In the genomic region with DNA sequence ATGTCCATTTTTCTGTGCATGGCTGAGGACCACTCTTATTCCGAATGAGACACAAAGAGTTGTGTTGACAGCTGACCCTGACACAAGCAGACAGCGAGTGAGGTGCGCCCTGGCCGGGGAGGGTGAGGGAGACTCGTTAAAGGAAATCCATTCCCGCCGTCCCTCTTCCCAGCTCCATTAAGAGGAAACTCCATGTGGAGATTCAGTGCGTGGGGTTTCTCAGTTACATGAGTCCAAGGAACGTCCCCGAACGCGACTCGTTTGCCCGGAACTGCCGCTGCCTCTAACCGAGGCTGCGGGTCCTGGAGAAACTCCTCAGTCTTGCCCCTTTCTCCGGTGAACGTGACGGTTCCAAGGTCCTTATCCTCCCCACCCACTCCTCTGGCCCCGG, we compare ENCODE assay signal across 8 cellular contexts. TPM values are rescaled to one million over a fixed set of nuclear protein-coding genes. Genes with fewer than 3 reads are reported as not detected.
DNase-seq lines count a peak whose midpoint lies in the region; ATAC-seq and TF ChIP-seq lines count a peak whose summit lies in the region.

No MANE protein-coding gene starts in this region.

- DNase-seq in activated T-cell treated with anti-CD3 and anti-CD28 coated beads, Interleukin-2, amount 50 U/mL, for 48 hours, result peak; percentile 18 to 19
- no peak for DNase-seq in activated T-cell treated with anti-CD3 and anti-CD28 coated beads for 4 hours
- peak in 1 of 2 donors; percentile 28 for DNase-seq in cardiac fibroblast (ENCODE audit: low read depth in 2 of 2)
- DNase-seq in lower lobe of right lung, result no peak
- DNase-seq in amniotic stem cell (lab: John Stamatoyannopoulos, UW), result no peak
- no peak for DNase-seq in activated CD4-positive, CD25-positive, alpha-beta regulatory T cell treated with anti-CD3 and anti-CD28 coated beads, Interleukin-2, amount 50 U/mL, for 72 hours

- H3K4me1 ChIP-seq in lower lobe of right lung (peaks cover 22% of the 10 kb centered on the region), urinary bladder (ENCODE audit: insufficient read depth) (peaks cover 2% of the 10 kb centered on the region)

- H3K36me3 ChIP-seq in lower lobe of right lung (no peaks in the 10 kb centered on the region), urinary bladder (ENCODE audit: insufficient read depth) (no peaks in the 10 kb centered on the region)

- H3K9me3 ChIP-seq in lower lobe of right lung, result no peaks in the 10 kb centered on the region

- H3K27me3 ChIP-seq in lower lobe of right lung (ENCODE audit: low read depth), result peaks cover 47% of the 10 kb centered on the region

- TF ChIP-seq CTCF in cardiac fibroblast (IDR thresholded peaks at IDR 0.05; ENCODE audit: low read depth, low read length), result no peak
- no peak for TF ChIP-seq CTCF in lower lobe of right lung (IDR thresholded peaks at IDR 0.05)

- intact Hi-C loops in lower lobe of right lung (cut with DNase I), result no loop called here

- ATAC-seq in lower lobe of right lung (no peak), HG03457 (IDR thresholded peaks at IDR 0.05; ENCODE audit: unreplicated experiment) (no peak)

- H3K4me3 ChIP-seq in cardiac fibroblast (replicated peaks in 1 of 2; ENCODE audit: low read depth in 2 of 2, low read length in 2 of 2), result peak overlapping the region; percentile 42 to 70
- peak overlapping the region; percentile 57 for H3K4me3 ChIP-seq in lower lobe of right lung
- peak overlapping the region; percentile 73 for H3K4me3 ChIP-seq in urinary bladder (ENCODE audit: low read depth, low read length)

- H3K27ac ChIP-seq in lower lobe of right lung, result no peak overlapping the region
- H3K27ac ChIP-seq in urinary bladder (ENCODE audit: low read depth), result no peak overlapping the region

- WGBS in urinary bladder, result 3% methylated on average over 21 of the region's 21 CpGs

RNA-seq across cellular contexts. Expression of gene GREB1L, which starts 1.0 kb away (rescaled TPM):
- total RNA-seq in lower lobe of right lung (0.74 TPM), urinary bladder (1.4 TPM)
- polyA plus RNA-seq in urinary bladder, result 0.10 TPM

Comparison
In these comparisons a context has a peak if more than half of its experiments do, and no peak if none do; other contexts are left out.
1. DNase-seq: peak in activated T-cell treated with anti-CD3 and anti-CD28 coated beads, Interleukin-2, amount 50 U/mL, for 48 hours (2 of 2); none in activated T-cell treated with anti-CD3 and anti-CD28 coated beads for 4 hours (single experiment), lower lobe of right lung (single experiment), amniotic stem cell (single experiment) and activated CD4-positive, CD25-positive, alpha-beta regulatory T cell treated with anti-CD3 and anti-CD28 coated beads, Interleukin-2, amount 50 U/mL, for 72 hours (single experiment).
2. Peak in every context shown above with its lines, with median percentiles within 50 percentile points of each other: H3K4me3 ChIP-seq.